ENCODE assay signal across 8 cellular contexts in genomic region chr1:53890522-53890941, GRCh38. TPM values are rescaled to one million over a fixed set of nuclear protein-coding genes. Genes with fewer than 3 reads are reported as not detected.
DNase-seq lines count a peak whose midpoint lies in the region; ATAC-seq, FAIRE-seq and TF ChIP-seq lines count a peak whose summit lies in the region.

No MANE protein-coding gene starts in this region.

- H3K4me1 ChIP-seq in pancreas, result peaks cover 0 to 9% (median 5%) of the 10 kb centered on the region in 3 donors

- no peak for DNase-seq in Calu3
- peak; percentile 29 for DNase-seq in LHCN-M2 (ENCODE audit: low read depth)
- no peak for DNase-seq in chondrocyte (ENCODE audit: low spot score)
- no peak for DNase-seq in pancreas
- no peak for DNase-seq in NCI-H146 (lab: John Stamatoyannopoulos, UW)
- DNase-seq in AG08395 (ENCODE audit: low spot score), result no peak

- peak overlapping the region; percentile 92 for H3K4me3 Mint-ChIP-seq in Calu3 (ENCODE audit: low read depth, unreplicated experiment)
- H3K4me3 Mint-ChIP-seq in chondrocyte (ENCODE audit: unreplicated experiment), result peak overlapping the region; percentile 90

- peak in 3 of 4 donors; percentile 1 to 9 (median 8) for ATAC-seq in pancreas
- ATAC-seq in HG03520 (IDR thresholded peaks at IDR 0.05; ENCODE audit: unreplicated experiment), result no peak
- no peak for ATAC-seq in HG02759 (IDR thresholded peaks at IDR 0.05; ENCODE audit: unreplicated experiment)

- no peaks in the 10 kb centered on the region for H3K9me3 ChIP-seq in pancreas

- H3K27ac ChIP-seq in pancreas, result peak overlapping the region in 1 of 4 donors; percentile 64

- BruUV-seq in Calu3 (replicated peaks; lab: Mats Ljungman, UMichigan), result no TSS peak

- FAIRE-seq in pancreas (lab: Jason Lieb, UNC), result no peak

- no peaks in the 10 kb centered on the region for H3K36me3 ChIP-seq in pancreas

- H3K27me3 Mint-ChIP-seq in Calu3 (ENCODE audit: unreplicated experiment) (peaks cover 8% of the 10 kb centered on the region), chondrocyte (ENCODE audit: low read depth) (no peaks in the 10 kb centered on the region)

- intact Hi-C loops in Calu3 (cut with micrococcal nuclease; ENCODE audit: unreplicated experiment), result no loop called here
- intact Hi-C loops in pancreas (cut with DNase I), result no loop called here

- H3K36me3 Mint-ChIP-seq in Calu3 (ENCODE audit: insufficient read depth, unreplicated experiment), result peaks cover 17% of the 10 kb centered on the region
- peaks cover 2% of the 10 kb centered on the region for H3K36me3 Mint-ChIP-seq in chondrocyte (ENCODE audit: low read depth)

- H3K27me3 ChIP-seq in pancreas, result no peaks in the 10 kb centered on the region

- H3K4me1 Mint-ChIP-seq in Calu3 (ENCODE audit: low read depth, unreplicated experiment) (peaks cover 12% of the 10 kb centered on the region), chondrocyte (ENCODE audit: low read depth) (peaks cover 21% of the 10 kb centered on the region)

- no peaks in the 10 kb centered on the region for H3K9me3 Mint-ChIP-seq in Calu3 (ENCODE audit: low read depth, unreplicated experiment)
- no peaks in the 10 kb centered on the region for H3K9me3 Mint-ChIP-seq in chondrocyte (ENCODE audit: low read depth)

- peak overlapping the region in 2 of 4 donors; percentile 91 to 99 for H3K4me3 ChIP-seq in pancreas

- TF ChIP-seq CTCF in Calu3 (IDR thresholded peaks at IDR 0.05; ENCODE audit: unreplicated experiment) (no peak), chondrocyte (IDR thresholded peaks at IDR 0.05) (no peak), pancreas (IDR thresholded peaks at IDR 0.05) (no peak)

- H3K27ac Mint-ChIP-seq in Calu3 (ENCODE audit: unreplicated experiment), result no peak overlapping the region
- H3K27ac Mint-ChIP-seq in chondrocyte (ENCODE audit: unreplicated experiment), result peak overlapping the region; percentile 99

- CTCF ChIA-PET in Calu3 (lab: Charles Lee), result no interaction called here

- WGBS in pancreas, 2 donors, result 59 to 66% methylated on average over 7 of the region's 7 CpGs

RNA-seq across cellular contexts. Expression of gene YIPF1, which starts 0.9 kb away (rescaled TPM):
- total RNA-seq in Calu3 (2022), result 15.2 and 18.2 TPM in 2 replicates
- total RNA-seq in LHCN-M2 (2014; rRNA removed), result 20.8 and 28.0 TPM in 2 replicates
- 31.7 TPM for polyA plus RNA-seq in LHCN-M2 (2012)
- 17.2 to 18.4 TPM (median 18.1 TPM) in 3 replicates for total RNA-seq in chondrocyte
- total RNA-seq in pancreas, result 10 to 100 TPM in 4 of 6 donors, 1 to 10 TPM in 2; 5.6 to 17.7 (median 10.9) TPM
- polyA plus RNA-seq in pancreas, result 10 to 100 TPM; 10.5 to 16.6 TPM

RNA-seq across cellular contexts. Expression of gene DIO1, which starts 3.5 kb away (rescaled TPM):
- total RNA-seq in Calu3 (2022) (not detected in 2 replicates), LHCN-M2 (2014; rRNA removed) (not detected in 2 replicates), chondrocyte (not detected in 3 replicates), pancreas (not detected)
- polyA plus RNA-seq in LHCN-M2 (2012), result 0.05 TPM
- polyA plus RNA-seq in pancreas, result under 1 TPM in 1 of 2 donors, not detected in 1; 0.09 TPM

RNA-seq across cellular contexts. Expression of gene NDC1, which starts 52.4 kb away (rescaled TPM):
- total RNA-seq in Calu3 (2022) (40.6 and 44.8 TPM in 2 replicates), LHCN-M2 (2014; rRNA removed) (39.3 and 42.0 TPM in 2 replicates), chondrocyte (7.0 to 9.7 TPM (median 8.6 TPM) in 3 replicates), pancreas (1 to 10 TPM; 1.6 to 7.4 (median 4.7) TPM)
- 6.0 TPM for polyA plus RNA-seq in LHCN-M2 (2012)
- 1 to 10 TPM; 1.8 to 3.5 TPM for polyA plus RNA-seq in pancreas

RNA-seq across cellular contexts. Expression of gene IFT25, which starts 55.0 kb away (rescaled TPM):
- total RNA-seq in Calu3 (2022) (25.8 and 30.0 TPM in 2 replicates), LHCN-M2 (2014; rRNA removed) (43.3 and 46.4 TPM in 2 replicates), chondrocyte (20.4 to 33.7 TPM (median 20.6 TPM) in 3 replicates), pancreas (10 to 100 TPM in 1 of 6 donors, 1 to 10 TPM in 5; 5.9 to 12.0 (median 8.7) TPM)
- polyA plus RNA-seq in LHCN-M2 (2012), result 52.4 TPM
- 10 to 100 TPM in 1 of 2 donors, 1 to 10 TPM in 1; 9.2 to 21.5 TPM for polyA plus RNA-seq in pancreas

RNA-seq across cellular contexts. Expression of gene LRRC42, which starts 55.6 kb away (rescaled TPM):
- total RNA-seq in Calu3 (2022) (23.8 and 24.9 TPM in 2 replicates), LHCN-M2 (2014; rRNA removed) (46.6 and 49.3 TPM in 2 replicates), chondrocyte (32.0 to 42.2 TPM (median 37.6 TPM) in 3 replicates), pancreas (10 to 100 TPM in 1 of 6 donors, 1 to 10 TPM in 5; 5.7 to 12.4 (median 6.7) TPM)
- 56.5 TPM for polyA plus RNA-seq in LHCN-M2 (2012)
- polyA plus RNA-seq in pancreas, result 10 to 100 TPM in 1 of 2 donors, 1 to 10 TPM in 1; 5.2 to 20.5 TPM

Comparison
In these comparisons a context has a peak if more than half of its experiments do, and no peak if none do; other contexts are left out.
1. ATAC-seq: peak in pancreas (3 of 4); none in HG03520 (single experiment) and HG02759 (single experiment).